ENCODE assay signal across 7 cellular contexts in genomic region chr2:87485884-87486283, GRCh38.
DNase-seq lines count a peak whose midpoint lies in the region; ATAC-seq and TF ChIP-seq lines count a peak whose summit lies in the region.
"Not testable (repeated sequence)": the region's sequence is repeated elsewhere in the genome, so short reads cannot be mapped to it uniquely, and the experiment has no call there.

No MANE protein-coding gene starts in this region.

- POLR2A ChIA-PET in activated CD8-positive, alpha-beta T cell treated with anti-CD3 and anti-CD28 coated beads, Interleukin-2, amount 10 ng/mL, durations not matched to agents 7 days and 5 days (lab: Charles Lee), result not testable (repeated sequence)

- intact Hi-C loops in esophagus squamous epithelium (cut with DNase I), result not testable (repeated sequence)

- ATAC-seq in GM18870 (IDR thresholded peaks at IDR 0.05; ENCODE audit: unreplicated experiment) (peak; percentile 88), GM21619 (IDR thresholded peaks at IDR 0.05; ENCODE audit: unreplicated experiment) (peak; percentile 90), HG03060 (IDR thresholded peaks at IDR 0.05; ENCODE audit: low read depth, unreplicated experiment) (peak; percentile 92)
- peak; percentile 89 for ATAC-seq in activated CD8-positive, alpha-beta T cell treated with anti-CD3 and anti-CD28 coated beads, Interleukin-2, amount 10 ng/mL, durations not matched to agents 7 days and 5 days
- peak; percentile 96 for ATAC-seq in natural killer cell treated with Interleukin-12 subunit alpha and Interleukin-12 subunit beta and Interleukin-15 and Interleukin-18, amount 100 ng/mL, for 72 hours

- H4K20me1 ChIP-seq in KMS-11 (ENCODE audit: insufficient read depth), result not testable (repeated sequence)

- H3K4me1 Mint-ChIP-seq in activated CD8-positive, alpha-beta T cell treated with anti-CD3 and anti-CD28 coated beads, Interleukin-2, amount 10 ng/mL, durations not matched to agents 7 days and 5 days (ENCODE audit: low read depth), result peaks cover 32% of the 10 kb centered on the region
- peaks cover 5 to 15% of the 10 kb centered on the region in 2 donors for H3K4me1 Mint-ChIP-seq in natural killer cell treated with Interleukin-12 subunit alpha and Interleukin-12 subunit beta and Interleukin-15 and Interleukin-18, amount 100 ng/mL, for 72 hours (ENCODE audit: low read depth in 2 of 2)

- H3K4me3 Mint-ChIP-seq in activated CD8-positive, alpha-beta T cell treated with anti-CD3 and anti-CD28 coated beads, Interleukin-2, amount 10 ng/mL, durations not matched to agents 7 days and 5 days; natural killer cell treated with Interleukin-12 subunit alpha and Interleukin-12 subunit beta and Interleukin-15 and Interleukin-18, amount 100 ng/mL, for 72 hours: not testable (repeated sequence)

- H3K9ac ChIP-seq in KMS-11, result peak overlapping the region; percentile 70; the same call in 1 of the 2 replicates

- not testable (repeated sequence) for H2AFZ ChIP-seq in KMS-11 (ENCODE audit: low read depth)

- CTCF ChIA-PET in activated CD8-positive, alpha-beta T cell treated with anti-CD3 and anti-CD28 coated beads, Interleukin-2, amount 10 ng/mL, durations not matched to agents 7 days and 5 days (lab: Charles Lee), result not testable (repeated sequence)

- H3K36me3 ChIP-seq in KMS-11 (ENCODE audit: insufficient read depth); esophagus squamous epithelium: not testable (repeated sequence)

- H3K9me3 Mint-ChIP-seq in activated CD8-positive, alpha-beta T cell treated with anti-CD3 and anti-CD28 coated beads, Interleukin-2, amount 10 ng/mL, durations not matched to agents 7 days and 5 days (ENCODE audit: insufficient read depth); natural killer cell treated with Interleukin-12 subunit alpha and Interleukin-12 subunit beta and Interleukin-15 and Interleukin-18, amount 100 ng/mL, for 72 hours: not testable (repeated sequence)

- peaks cover 66% of the 10 kb centered on the region for H3K79me2 ChIP-seq in KMS-11 (ENCODE audit: insufficient read depth, low read depth)

- not testable (repeated sequence) for H3K27me3 Mint-ChIP-seq in activated CD8-positive, alpha-beta T cell treated with anti-CD3 and anti-CD28 coated beads, Interleukin-2, amount 10 ng/mL, durations not matched to agents 7 days and 5 days (ENCODE audit: low read depth); natural killer cell treated with Interleukin-12 subunit alpha and Interleukin-12 subunit beta and Interleukin-15 and Interleukin-18, amount 100 ng/mL, for 72 hours

- H3K4me2 ChIP-seq in KMS-11, result peak overlapping the region; percentile 46

- not testable (repeated sequence) for H3K4me3 ChIP-seq in KMS-11 (IDR thresholded peaks at IDR 0.05; ENCODE audit: insufficient read depth, low read depth, low read length)
- H3K4me3 ChIP-seq in esophagus squamous epithelium, result peak overlapping the region in 2 of 4 donors; percentile 11 to 37

- H3K27ac ChIP-seq in KMS-11 (peak overlapping the region; percentile 93), esophagus squamous epithelium (peak overlapping the region; percentile 11 to 70 (median 58))

- not testable (repeated sequence) for H3K9me3 ChIP-seq in esophagus squamous epithelium

- TF ChIP-seq POLR2A in esophagus squamous epithelium (IDR thresholded peaks at IDR 0.05), result not testable (repeated sequence)

- not testable (repeated sequence) for H3K36me3 Mint-ChIP-seq in activated CD8-positive, alpha-beta T cell treated with anti-CD3 and anti-CD28 coated beads, Interleukin-2, amount 10 ng/mL, durations not matched to agents 7 days and 5 days (ENCODE audit: low read depth); natural killer cell treated with Interleukin-12 subunit alpha and Interleukin-12 subunit beta and Interleukin-15 and Interleukin-18, amount 100 ng/mL, for 72 hours

- not testable (repeated sequence) for TF ChIP-seq CTCF in KMS-11 (conservative IDR thresholded peaks at IDR 0.05; ENCODE audit: low read depth, low read length); esophagus squamous epithelium (IDR thresholded peaks at IDR 0.05)

- not testable (repeated sequence) for H3K27ac Mint-ChIP-seq in activated CD8-positive, alpha-beta T cell treated with anti-CD3 and anti-CD28 coated beads, Interleukin-2, amount 10 ng/mL, durations not matched to agents 7 days and 5 days
- peak overlapping the region; percentile 58 to 67 for H3K27ac Mint-ChIP-seq in natural killer cell treated with Interleukin-12 subunit alpha and Interleukin-12 subunit beta and Interleukin-15 and Interleukin-18, amount 100 ng/mL, for 72 hours

- WGBS in esophagus squamous epithelium, 2 donors, result no CpG with 5 or more reads among the region's 10 CpGs

- peak; percentile 57 for DNase-seq in activated CD8-positive, alpha-beta T cell treated with anti-CD3 and anti-CD28 coated beads, Interleukin-2, amount 10 ng/mL, durations not matched to agents 7 days and 5 days
- not testable (repeated sequence) for DNase-seq in esophagus squamous epithelium (lab: John Stamatoyannopoulos, UW)
- DNase-seq in natural killer cell treated with Interleukin-12 subunit alpha and Interleukin-12 subunit beta and Interleukin-15 and Interleukin-18, amount 100 ng/mL, for 72 hours (ENCODE audit: low spot score), result peak; percentile 65

- not testable (repeated sequence) for H3K27me3 ChIP-seq in KMS-11 (ENCODE audit: insufficient read depth, low read depth); esophagus squamous epithelium

- H3K4me1 ChIP-seq in KMS-11 (ENCODE audit: low read depth, poor library complexity, severe bottlenecking), result peaks cover 55% of the 10 kb centered on the region
- peaks cover 0 to 14% (median 0%) of the 10 kb centered on the region in 3 donors for H3K4me1 ChIP-seq in esophagus squamous epithelium
